ENCODE assay signal across 36 cellular contexts in genomic region chr12:62304560-62304959, GRCh38.
"Had no signal": no experiment of that assay in that cellular context is flagged by ENCODE, and none has a peak within 500 bp of the region (broad histone marks: within the 10 kb centered on the region; RNA-seq: fewer than 3 reads in every experiment).

No MANE protein-coding gene starts in this region.

- DNase-seq: activated B cell treated with CpG ODN at 0.5 μM for 24 hours; activated CD4-positive, alpha-beta memory T cell treated with anti-CD3 and anti-CD28 coated beads for 36 hours; activated CD4-positive, alpha-beta T cell treated with anti-CD3 and anti-CD28 coated beads for 4 hours; activated CD4-positive, alpha-beta T cell treated with anti-CD3 and anti-CD28 coated beads, Interleukin-2, amount 50 U/mL, for 1 hour; activated CD4-positive, CD25-positive, alpha-beta regulatory T cell treated with anti-CD3 and anti-CD28 coated beads, Interleukin-2, amount 50 U/mL, for 72 hours; activated CD8-positive, alpha-beta memory T cell treated with anti-CD3 and anti-CD28 coated beads, Interleukin-2, amount 50 U/mL, for 4 hours; activated gamma-delta T cell; activated naive CD4-positive, alpha-beta T cell treated with anti-CD3 and anti-CD28 coated beads for 36 hours; activated naive CD8-positive, alpha-beta T cell treated with anti-CD3 and anti-CD28 coated beads, Interleukin-2, amount 50 U/mL, for 24 hours; activated T-cell treated with anti-CD3 and anti-CD28 coated beads for 4 hours; activated T-cell treated with anti-CD3 and anti-CD28 coated beads, Interleukin-2, amount 50 U/mL, for 48 hours; anterior cingulate cortex; caudate nucleus; Kasumi-1; KG1; MG63; NCI-H1048; NCI-H1105 treated with DMSO at 0.1 percent for 48 hours; NCI-H1436; NCI-H1694; NCI-H2029; NCI-H510A; NCI-H526; NCI-H748 treated with DMSO at 0.1 percent for 48 hours; NK-92 treated with Interleukin-12 subunit alpha and Interleukin-12 subunit beta, amount 100 ng/mL, for 24 hours; PC-3; Peyer's patch; RPMI8226; SIG-M5; T-cell; T-helper 2 cell; T-helper 9 cell had no signal

- H3K4me3 Mint-ChIP-seq: activated B cell treated with CpG ODN at 0.5 μM for 24 hours; activated CD4-positive, alpha-beta memory T cell treated with anti-CD3 and anti-CD28 coated beads for 36 hours; activated naive CD4-positive, alpha-beta T cell treated with anti-CD3 and anti-CD28 coated beads for 36 hours; activated naive CD8-positive, alpha-beta T cell treated with anti-CD3 and anti-CD28 coated beads, Interleukin-2, amount 50 U/mL, for 24 hours; activated T-helper 17 cell treated with anti-CD3 and anti-CD28 coated beads, Interleukin-2, amount 50 U/mL, for 72 hours; brain; T-cell had no signal

- ATAC-seq: activated naive CD8-positive, alpha-beta T cell treated with anti-CD3 and anti-CD28 coated beads, Interleukin-2, amount 50 U/mL, for 24 hours; activated T-helper 17 cell treated with anti-CD3 and anti-CD28 coated beads, Interleukin-2, amount 50 U/mL, for 72 hours; PC-3; SK-N-SH treated with all-trans-retinoic acid at 6 μM for 48 hours; T-cell had no signal

- H3K27me3 Mint-ChIP-seq: activated B cell treated with CpG ODN at 0.5 μM for 24 hours; activated CD4-positive, alpha-beta memory T cell treated with anti-CD3 and anti-CD28 coated beads for 36 hours; activated naive CD8-positive, alpha-beta T cell treated with anti-CD3 and anti-CD28 coated beads, Interleukin-2, amount 50 U/mL, for 24 hours; activated T-helper 17 cell treated with anti-CD3 and anti-CD28 coated beads, Interleukin-2, amount 50 U/mL, for 72 hours; brain; T-cell had no signal

- H3K27ac Mint-ChIP-seq: activated B cell treated with CpG ODN at 0.5 μM for 24 hours; activated CD4-positive, alpha-beta memory T cell treated with anti-CD3 and anti-CD28 coated beads for 36 hours; activated naive CD4-positive, alpha-beta T cell treated with anti-CD3 and anti-CD28 coated beads for 36 hours; activated naive CD8-positive, alpha-beta T cell treated with anti-CD3 and anti-CD28 coated beads, Interleukin-2, amount 50 U/mL, for 24 hours; activated T-helper 17 cell treated with anti-CD3 and anti-CD28 coated beads, Interleukin-2, amount 50 U/mL, for 72 hours; brain; T-cell had no signal

- H3K4me3 ChIP-seq: MG63, Peyer's patch had no signal

- H3K27ac ChIP-seq: Peyer's patch, VCaP had no signal

- H3K9me3 ChIP-seq: Peyer's patch had no signal

- H3K27me3 ChIP-seq: MG63, Peyer's patch had no signal

- H3K9me3 Mint-ChIP-seq: activated T-helper 17 cell treated with anti-CD3 and anti-CD28 coated beads, Interleukin-2, amount 50 U/mL, for 72 hours had no signal

- H3K4me1 ChIP-seq: Peyer's patch had no signal
